28 cellular contexts compared by ENCODE assay signal in the genomic region with DNA sequence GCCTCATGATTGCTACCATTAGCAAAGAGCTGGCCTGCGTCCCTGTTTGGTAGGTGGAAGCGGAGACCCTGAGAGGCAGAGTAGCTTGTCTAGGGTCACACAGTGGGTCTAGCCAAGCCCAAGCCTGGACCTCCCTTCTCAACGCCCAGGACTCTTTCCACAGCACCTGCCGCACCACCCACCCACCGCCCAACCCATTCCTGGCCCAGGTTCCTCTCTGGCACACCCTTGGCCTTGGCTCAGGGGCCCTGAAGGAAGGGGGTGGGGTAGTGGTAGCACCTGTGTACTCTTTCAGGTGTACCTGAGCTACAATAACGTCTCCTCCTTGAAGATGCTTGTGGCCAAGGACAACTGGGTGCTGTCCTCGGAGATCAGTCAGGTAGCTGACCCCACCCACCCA. TPM values are rescaled to one million over a fixed set of nuclear protein-coding genes. Genes with fewer than 3 reads are reported as not detected.
DNase-seq lines count a peak whose midpoint lies in the region; ATAC-seq, FAIRE-seq and TF ChIP-seq lines count a peak whose summit lies in the region.
"Had no signal": no experiment of that assay in that cellular context is flagged by ENCODE, and none has a peak within 500 bp of the region (broad histone marks: within the 10 kb centered on the region; RNA-seq: fewer than 3 reads in every experiment).

No MANE protein-coding gene starts in this region.

- no peaks in the 10 kb centered on the region for H3K27me3 Mint-ChIP-seq in CD8-positive, alpha-beta T cell (ENCODE audit: low read depth)
- H3K27me3 Mint-ChIP-seq in effector memory CD8-positive, alpha-beta T cell: no peaks in the 10 kb centered on the region
- no peaks in the 10 kb centered on the region for H3K27me3 Mint-ChIP-seq in activated CD4-positive, alpha-beta memory T cell treated with anti-CD3 and anti-CD28 coated beads, Interleukin-2, amount 10 ng/mL, durations not matched to agents 7 days and 5 days

- no peak for TF ChIP-seq POLR2A in Peyer's patch (IDR thresholded peaks at IDR 0.05)

- no peaks in the 10 kb centered on the region for H3K9me3 Mint-ChIP-seq in CD8-positive, alpha-beta T cell
- H3K9me3 Mint-ChIP-seq in effector memory CD8-positive, alpha-beta T cell: no peaks in the 10 kb centered on the region
- no peaks in the 10 kb centered on the region for H3K9me3 Mint-ChIP-seq in activated CD4-positive, alpha-beta memory T cell treated with anti-CD3 and anti-CD28 coated beads, Interleukin-2, amount 10 ng/mL, durations not matched to agents 7 days and 5 days
- H3K9me3 Mint-ChIP-seq: activated B cell treated with CpG ODN at 0.5 μM for 24 hours had no signal

- no peaks in the 10 kb centered on the region for H3K9me3 ChIP-seq in CD8-positive, alpha-beta T cell (ENCODE audit: low read length)
- H3K9me3 ChIP-seq in Peyer's patch (no peaks in the 10 kb centered on the region), small intestine (ENCODE audit: control insufficient read depth, low read depth) (no peaks in the 10 kb centered on the region)
- H3K9me3 ChIP-seq: breast epithelium, gastroesophageal sphincter, left ventricle myocardium inferior, neutrophil, prostate gland, sigmoid colon, stomach, tibial nerve had no signal

- no peak overlapping the region for H3K4me3 ChIP-seq in CD8-positive, alpha-beta T cell (ENCODE audit: low read depth, low read length)
- H3K4me3 ChIP-seq in Peyer's patch (no peak overlapping the region), small intestine (ENCODE audit: low read depth in 1 of 2, low read length in 2 of 2) (no peak overlapping the region)
- H3K4me3 ChIP-seq: breast epithelium, gastroesophageal sphincter, left ventricle myocardium inferior, prostate gland, sigmoid colon, stomach, tibial nerve had no signal

- no peaks in the 10 kb centered on the region for H3K36me3 Mint-ChIP-seq in CD8-positive, alpha-beta T cell
- no peaks in the 10 kb centered on the region for H3K36me3 Mint-ChIP-seq in effector memory CD8-positive, alpha-beta T cell (ENCODE audit: insufficient read depth)
- H3K36me3 Mint-ChIP-seq in activated CD4-positive, alpha-beta memory T cell treated with anti-CD3 and anti-CD28 coated beads, Interleukin-2, amount 10 ng/mL, durations not matched to agents 7 days and 5 days (ENCODE audit: low read depth): no peaks in the 10 kb centered on the region

- TF ChIP-seq CTCF in CD8-positive, alpha-beta T cell (IDR thresholded peaks at IDR 0.05): no peak
- TF ChIP-seq CTCF in Peyer's patch (IDR thresholded peaks at IDR 0.05): no peak

- H3K4me1 Mint-ChIP-seq in CD8-positive, alpha-beta T cell (ENCODE audit: low read depth): peaks cover 14% of the 10 kb centered on the region
- peaks cover 9 to 12% of the 10 kb centered on the region in 2 donors for H3K4me1 Mint-ChIP-seq in effector memory CD8-positive, alpha-beta T cell (ENCODE audit: low read depth in 2 of 2)
- peaks cover 13% of the 10 kb centered on the region for H3K4me1 Mint-ChIP-seq in activated CD4-positive, alpha-beta memory T cell treated with anti-CD3 and anti-CD28 coated beads, Interleukin-2, amount 10 ng/mL, durations not matched to agents 7 days and 5 days

- ATAC-seq in CD8-positive, alpha-beta T cell: no peak
- ATAC-seq in effector memory CD8-positive, alpha-beta T cell (replicated peaks): no peak
- ATAC-seq: gastroesophageal sphincter, HepG2 had no signal

- H3K27me3 ChIP-seq in CD8-positive, alpha-beta T cell (ENCODE audit: insufficient read depth, low read length): no peaks in the 10 kb centered on the region
- H3K27me3 ChIP-seq in Peyer's patch: no peaks in the 10 kb centered on the region
- no peaks in the 10 kb centered on the region for H3K27me3 ChIP-seq in small intestine (ENCODE audit: control insufficient read depth in 2 of 2, insufficient read depth in 2 of 2, low read length in 2 of 2)
- H3K27me3 ChIP-seq: breast epithelium, gastroesophageal sphincter, neutrophil, sigmoid colon, stomach, tibial nerve had no signal

- no peaks in the 10 kb centered on the region for H3K36me3 ChIP-seq in CD8-positive, alpha-beta T cell (ENCODE audit: insufficient read depth, low read length)
- H3K36me3 ChIP-seq in Peyer's patch: peaks cover 0 to 49% (median 0%) of the 10 kb centered on the region in 3 donors
- peaks cover 0 to 17% of the 10 kb centered on the region in 2 donors for H3K36me3 ChIP-seq in small intestine (ENCODE audit: control insufficient read depth in 2 of 2, insufficient read depth in 2 of 2, low read length in 2 of 2)
- H3K36me3 ChIP-seq: breast epithelium, prostate gland had no signal

- H3K4me1 ChIP-seq in CD8-positive, alpha-beta T cell (ENCODE audit: insufficient read depth, low read length): peaks cover 17% of the 10 kb centered on the region
- H3K4me1 ChIP-seq in Peyer's patch: peaks cover 0 to 13% (median 0%) of the 10 kb centered on the region in 4 donors
- no peaks in the 10 kb centered on the region for H3K4me1 ChIP-seq in small intestine (ENCODE audit: control insufficient read depth in 2 of 2, insufficient read depth in 1 of 2, low read depth in 1 of 2, low read length in 1 of 2)
- H3K4me1 ChIP-seq: breast epithelium, gastroesophageal sphincter, left ventricle myocardium inferior, prostate gland, sigmoid colon, stomach, tibial nerve had no signal

- CTCF ChIA-PET in CD8-positive, alpha-beta T cell (lab: Charles Lee): no interaction called here
- CTCF ChIA-PET in activated CD4-positive, alpha-beta memory T cell treated with anti-CD3 and anti-CD28 coated beads, Interleukin-2, amount 10 ng/mL, durations not matched to agents 7 days and 5 days (lab: Charles Lee): no interaction called here

- POLR2A ChIA-PET in CD8-positive, alpha-beta T cell (lab: Charles Lee): no interaction called here
- POLR2A ChIA-PET in activated CD4-positive, alpha-beta memory T cell treated with anti-CD3 and anti-CD28 coated beads, Interleukin-2, amount 10 ng/mL, durations not matched to agents 7 days and 5 days (lab: Charles Lee): no interaction called here

- H3K27ac Mint-ChIP-seq in CD8-positive, alpha-beta T cell: peak overlapping the region; percentile 9
- H3K27ac Mint-ChIP-seq in effector memory CD8-positive, alpha-beta T cell: peak overlapping the region; percentile 78 to 84
- H3K27ac Mint-ChIP-seq in activated CD4-positive, alpha-beta memory T cell treated with anti-CD3 and anti-CD28 coated beads, Interleukin-2, amount 10 ng/mL, durations not matched to agents 7 days and 5 days: no peak overlapping the region
- H3K27ac Mint-ChIP-seq: activated B cell treated with CpG ODN at 0.5 μM for 24 hours had no signal

- intact Hi-C loops in CD8-positive, alpha-beta T cell (cut with DNase I, micrococcal nuclease): no loop called here

- H3K27ac ChIP-seq in CD8-positive, alpha-beta T cell (ENCODE audit: low read depth, low read length): no peak overlapping the region
- H3K27ac ChIP-seq in Peyer's patch (peak overlapping the region in 3 of 4 donors; percentile 24 to 35 (median 27)), small intestine (ENCODE audit: low read depth in 1 of 2, low read length in 1 of 2) (peak overlapping the region in 1 of 2 donors; percentile 8)
- H3K27ac ChIP-seq: breast epithelium, gastroesophageal sphincter, left ventricle myocardium inferior, neutrophil, prostate gland, sigmoid colon, stomach, tibial nerve had no signal

- no peak for FAIRE-seq in small intestine (lab: Jason Lieb, UNC)
- FAIRE-seq: GM18507, HepG2 had no signal

- H3K4me3 Mint-ChIP-seq in CD8-positive, alpha-beta T cell: no peak overlapping the region
- no peak overlapping the region for H3K4me3 Mint-ChIP-seq in effector memory CD8-positive, alpha-beta T cell
- no peak overlapping the region for H3K4me3 Mint-ChIP-seq in activated CD4-positive, alpha-beta memory T cell treated with anti-CD3 and anti-CD28 coated beads, Interleukin-2, amount 10 ng/mL, durations not matched to agents 7 days and 5 days
- H3K4me3 Mint-ChIP-seq: activated B cell treated with CpG ODN at 0.5 μM for 24 hours had no signal

- WGBS in small intestine, 3 donors: 17 to 59% (median 29%) methylated on average over 7 of the region's 7 CpGs

- no peak for DNase-seq in CD8-positive, alpha-beta T cell
- peak in 2 of 3 donors; percentile 69 to 75 for DNase-seq in Peyer's patch
- no peak for DNase-seq in effector memory CD8-positive, alpha-beta T cell
- DNase-seq in small intestine: peak; percentile 69
- no peak for DNase-seq in NCI-H524 treated with DMSO at 0.1 percent for 48 hours (lab: John Stamatoyannopoulos, UW)
- DNase-seq in activated CD4-positive, alpha-beta memory T cell treated with anti-CD3 and anti-CD28 coated beads, Interleukin-2, amount 10 ng/mL, durations not matched to agents 7 days and 5 days: no peak
- no peak for DNase-seq in NOMO-1 treated with DMSO at 0.1 percent for 48 hours (lab: John Stamatoyannopoulos, UW; ENCODE audit: unreplicated experiment)
- DNase-seq: activated B cell treated with CpG ODN at 0.5 μM for 24 hours, activated gamma-delta T cell, activated T-cell treated with anti-CD3 and anti-CD28 coated beads for 4 hours, amniotic stem cell, cortex of kidney, H7, hypothalamus, left ventricle myocardium inferior, NCI-H1092, NCI-H187 treated with DMSO at 0.1 percent for 48 hours, NCI-H748 treated with DMSO at 0.1 percent for 48 hours, stomach had no signal

RNA-seq across cellular contexts. Expression of gene FAM151A, which starts 19.3 kb away (rescaled TPM):
- total RNA-seq in CD8-positive, alpha-beta T cell: not detected
- 1,000 to 10,000 TPM in 1 of 4 donors, 100 to 1,000 TPM in 1, 10 to 100 TPM in 2; 15.7 to 1,128 (median 174) TPM for total RNA-seq in Peyer's patch
- 1 to 10 TPM; 1.4 to 1.8 (median 1.5) TPM for polyA plus RNA-seq in small intestine
- not detected for total RNA-seq in activated CD4-positive, alpha-beta memory T cell treated with anti-CD3 and anti-CD28 coated beads, Interleukin-2, amount 10 ng/mL, durations not matched to agents 7 days and 5 days
- total RNA-seq: activated B cell treated with CpG ODN at 0.5 μM for 24 hours, gastroesophageal sphincter, H7, LHCN-M2, prostate gland, sigmoid colon, tibial nerve had no signal

RNA-seq across cellular contexts. Expression of gene MROH7, which starts 37.5 kb away (rescaled TPM):
- total RNA-seq in CD8-positive, alpha-beta T cell: not detected
- 10 to 100 TPM; 22.3 to 64.2 (median 35.5) TPM for total RNA-seq in Peyer's patch
- 1 to 10 TPM; 1.3 to 8.6 (median 4.5) TPM for polyA plus RNA-seq in small intestine
- under 1 TPM; 0.05 to 0.23 TPM for total RNA-seq in activated CD4-positive, alpha-beta memory T cell treated with anti-CD3 and anti-CD28 coated beads, Interleukin-2, amount 10 ng/mL, durations not matched to agents 7 days and 5 days
- total RNA-seq: activated B cell treated with CpG ODN at 0.5 μM for 24 hours, LHCN-M2 had no signal

RNA-seq across cellular contexts. Expression of gene ACOT11, which starts 56.0 kb away (rescaled TPM):
- total RNA-seq in CD8-positive, alpha-beta T cell: under 1 TPM; 0.14 to 0.27 TPM
- 100 to 1,000 TPM in 2 of 4 donors, 10 to 100 TPM in 2; 41.3 to 200 (median 119) TPM for total RNA-seq in Peyer's patch
- polyA plus RNA-seq in small intestine: 100 to 1,000 TPM in 1 of 3 donors, 10 to 100 TPM in 2; 30.4 to 101 (median 58.9) TPM
- under 1 TPM; 0.53 to 0.55 TPM for total RNA-seq in activated CD4-positive, alpha-beta memory T cell treated with anti-CD3 and anti-CD28 coated beads, Interleukin-2, amount 10 ng/mL, durations not matched to agents 7 days and 5 days

Comparison
In these comparisons a context has a peak if more than half of its experiments do, and no peak if none do; other contexts are left out.
1. DNase-seq: peak in Peyer's patch (2 of 3) and small intestine (single experiment); none in CD8-positive, alpha-beta T cell (0 of 7), effector memory CD8-positive, alpha-beta T cell (0 of 3), NCI-H524 treated with DMSO at 0.1 percent for 48 hours (single experiment), activated CD4-positive, alpha-beta memory T cell treated with anti-CD3 and anti-CD28 coated beads, Interleukin-2, amount 10 ng/mL, durations not matched to agents 7 days and 5 days (single experiment) and NOMO-1 treated with DMSO at 0.1 percent for 48 hours (single experiment).
2. RNA of gene FAM151A, which starts 19.3 kb away (total RNA-seq): 15.7 to 1,128 TPM in Peyer's patch; not detected in CD8-positive, alpha-beta T cell and not detected in activated CD4-positive, alpha-beta memory T cell treated with anti-CD3 and anti-CD28 coated beads, Interleukin-2, amount 10 ng/mL, durations not matched to agents 7 days and 5 days; every median in the first group is over 10 times any median in the second.
3. RNA of gene MROH7, which starts 37.5 kb away (total RNA-seq): 22.3 to 64.2 TPM in Peyer's patch; 0.05 to 0.23 TPM in activated CD4-positive, alpha-beta memory T cell treated with anti-CD3 and anti-CD28 coated beads, Interleukin-2, amount 10 ng/mL, durations not matched to agents 7 days and 5 days and not detected in CD8-positive, alpha-beta T cell; every median in the first group is over 10 times any median in the second.
4. RNA of gene ACOT11, which starts 56.0 kb away (total RNA-seq): 41.3 to 200 TPM in Peyer's patch; 0.53 to 0.55 TPM in activated CD4-positive, alpha-beta memory T cell treated with anti-CD3 and anti-CD28 coated beads, Interleukin-2, amount 10 ng/mL, durations not matched to agents 7 days and 5 days and 0.14 to 0.27 TPM in CD8-positive, alpha-beta T cell; every median in the first group is over 10 times any median in the second.